In genomic region chr9:136157477-136158265, GRCh38 we compare ENCODE assay signal across 1 cellular context.
TF ChIP-seq lines count a peak whose summit lies in the region.

No MANE protein-coding gene starts in this region.

TF ChIP-seq in HEK293, 187 proteins besides CTCF, POLR2A, EP300 and RAD21 (continued from another document):
- TF ChIP-seq, protein P1, sequence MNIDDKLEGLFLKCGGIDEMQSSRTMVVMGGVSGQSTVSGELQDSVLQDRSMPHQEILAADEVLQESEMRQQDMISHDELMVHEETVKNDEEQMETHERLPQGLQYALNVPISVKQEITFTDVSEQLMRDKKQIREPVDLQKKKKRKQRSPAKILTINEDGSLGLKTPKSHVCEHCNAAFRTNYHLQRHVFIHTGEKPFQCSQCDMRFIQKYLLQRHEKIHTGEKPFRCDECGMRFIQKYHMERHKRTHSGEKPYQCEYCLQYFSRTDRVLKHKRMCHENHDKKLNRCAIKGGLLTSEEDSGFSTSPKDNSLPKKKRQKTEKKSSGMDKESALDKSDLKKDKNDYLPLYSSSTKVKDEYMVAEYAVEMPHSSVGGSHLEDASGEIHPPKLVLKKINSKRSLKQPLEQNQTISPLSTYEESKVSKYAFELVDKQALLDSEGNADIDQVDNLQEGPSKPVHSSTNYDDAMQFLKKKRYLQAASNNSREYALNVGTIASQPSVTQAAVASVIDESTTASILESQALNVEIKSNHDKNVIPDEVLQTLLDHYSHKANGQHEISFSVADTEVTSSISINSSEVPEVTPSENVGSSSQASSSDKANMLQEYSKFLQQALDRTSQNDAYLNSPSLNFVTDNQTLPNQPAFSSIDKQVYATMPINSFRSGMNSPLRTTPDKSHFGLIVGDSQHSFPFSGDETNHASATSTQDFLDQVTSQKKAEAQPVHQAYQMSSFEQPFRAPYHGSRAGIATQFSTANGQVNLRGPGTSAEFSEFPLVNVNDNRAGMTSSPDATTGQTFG (tag by site-specific recombination; IDR thresholded peaks at IDR 0.05; ENCODE audit: borderline replicate concordance), result no peak
- no peak for TF ChIP-seq ZNF292 (tag by site-specific recombination; IDR thresholded peaks at IDR 0.05; ENCODE audit: borderline replicate concordance, low read depth)
- no peak for TF ChIP-seq ZBTB26 (tag by site-specific recombination; optimal IDR thresholded peaks at IDR 0.05)
- no peak for TF ChIP-seq SETDB1 (IDR thresholded peaks at IDR 0.05; ENCODE audit: insufficient read length, low read length)
- TF ChIP-seq ZNF707 (tag by site-specific recombination; IDR thresholded peaks at IDR 0.05), result no peak
- no peak for TF ChIP-seq ZNF214 (tag by site-specific recombination; IDR thresholded peaks at IDR 0.05; ENCODE audit: borderline replicate concordance)
- no peak for TF ChIP-seq OVOL3 (tag by site-specific recombination; IDR thresholded peaks at IDR 0.05)
- no peak for TF ChIP-seq ZXDB (tag by site-specific recombination; IDR thresholded peaks at IDR 0.05)
- TF ChIP-seq ZNF513 (tag by site-specific recombination; IDR thresholded peaks at IDR 0.05), result no peak
- TF ChIP-seq, protein P2, sequence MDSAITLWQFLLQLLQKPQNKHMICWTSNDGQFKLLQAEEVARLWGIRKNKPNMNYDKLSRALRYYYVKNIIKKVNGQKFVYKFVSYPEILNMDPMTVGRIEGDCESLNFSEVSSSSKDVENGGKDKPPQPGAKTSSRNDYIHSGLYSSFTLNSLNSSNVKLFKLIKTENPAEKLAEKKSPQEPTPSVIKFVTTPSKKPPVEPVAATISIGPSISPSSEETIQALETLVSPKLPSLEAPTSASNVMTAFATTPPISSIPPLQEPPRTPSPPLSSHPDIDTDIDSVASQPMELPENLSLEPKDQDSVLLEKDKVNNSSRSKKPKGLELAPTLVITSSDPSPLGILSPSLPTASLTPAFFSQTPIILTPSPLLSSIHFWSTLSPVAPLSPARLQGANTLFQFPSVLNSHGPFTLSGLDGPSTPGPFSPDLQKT (IDR thresholded peaks at IDR 0.05; ENCODE audit: borderline replicate concordance, low read depth, low read length), result no peak
- TF ChIP-seq ZSCAN16 (tag by site-specific recombination; IDR thresholded peaks at IDR 0.05), result no peak
- TF ChIP-seq ZNF654 (tag by site-specific recombination; IDR thresholded peaks at IDR 0.05; ENCODE audit: low read depth), result no peak
- TF ChIP-seq ZNF677 (tag by site-specific recombination; IDR thresholded peaks at IDR 0.05), result no peak
- peak; percentile 34; the same call in 1 of the 2 replicates for TF ChIP-seq ZIC2 (tag by site-specific recombination; IDR thresholded peaks at IDR 0.05)
- no peak for TF ChIP-seq ZNF157 (tag by site-specific recombination; IDR thresholded peaks at IDR 0.05)
- TF ChIP-seq PRDM1 (tag by site-specific recombination; IDR thresholded peaks at IDR 0.05), result no peak
